Comparison of ENCODE assay signal across 12 cellular contexts in genomic region chrX:48541140-48541814, GRCh38. TPM values are rescaled to one million over a fixed set of nuclear protein-coding genes. Genes with fewer than 3 reads are reported as not detected.
DNase-seq lines count a peak whose midpoint lies in the region; ATAC-seq and TF ChIP-seq lines count a peak whose summit lies in the region.
"Had no signal": no experiment of that assay in that cellular context is flagged by ENCODE, and none has a peak within 500 bp of the region (broad histone marks: within the 10 kb centered on the region; RNA-seq: fewer than 3 reads in every experiment).

No MANE protein-coding gene starts in this region.

- H3K4me3 Mint-ChIP-seq in T-helper 17 cell (peak overlapping the region; percentile 89), immature natural killer cell (peak overlapping the region; percentile 84 to 92 (median 90))

- peaks cover 34% of the 10 kb centered on the region for H3K36me3 ChIP-seq in BLaER1

- peak overlapping the region; percentile 85 for H3K4me2 ChIP-seq in BLaER1

- DNase-seq in GM12864 (ENCODE audit: low read depth) (peak; percentile 37), T-helper 17 cell (no peak), immature natural killer cell (no peak), hypothalamus (lab: John Stamatoyannopoulos, UW) (no peak), NCI-H2029 (lab: John Stamatoyannopoulos, UW) (no peak), NCI-H774 (lab: John Stamatoyannopoulos, UW) (no peak), GM19238 (ENCODE audit: insufficient read length, low spot score) (no peak)
- DNase-seq: activated CD4-positive, alpha-beta T cell treated with anti-CD3 and anti-CD28 coated beads, Interleukin-2, amount 50 U/mL, for 1 hour; NCI-H146 had no signal

- no peak overlapping the region for H3K27ac Mint-ChIP-seq in T-helper 17 cell
- peak overlapping the region; percentile 88 to 98 (median 94) for H3K27ac Mint-ChIP-seq in immature natural killer cell

- ATAC-seq in T-helper 17 cell: no peak
- ATAC-seq: left lobe of liver had no signal

- H3K27ac ChIP-seq in BLaER1: 0 out of 2 replicates have a peak overlapping the region, but pooled peaks have one; percentile 52
- H3K27ac ChIP-seq: SK-N-MC had no signal

- peaks cover 16% of the 10 kb centered on the region for H3K4me1 Mint-ChIP-seq in T-helper 17 cell
- peaks cover 17 to 19% of the 10 kb centered on the region in 2 donors for H3K4me1 Mint-ChIP-seq in immature natural killer cell

- H3K27me3 Mint-ChIP-seq in T-helper 17 cell (no peaks in the 10 kb centered on the region), immature natural killer cell (ENCODE audit: low read depth in 3 of 3) (peaks cover 4 to 8% (median 6%) of the 10 kb centered on the region in 3 donors)

- H3K27me3 ChIP-seq in BLaER1: no peaks in the 10 kb centered on the region; the same call in 1 of the 2 replicates

- peak overlapping the region; percentile 53; the same call in 1 of the 2 replicates for H3K9ac ChIP-seq in BLaER1

- peaks cover 16% of the 10 kb centered on the region; the same call in 1 of the 2 replicates for H4K20me1 ChIP-seq in BLaER1

- H3K4me3 ChIP-seq in BLaER1: peak overlapping the region; percentile 75
- peak overlapping the region; percentile 60; the same call in 1 of the 2 replicates for H3K4me3 ChIP-seq in GM12864 (ENCODE audit: low read depth, low read length)

- no peak for TF ChIP-seq CTCF in GM12864 (IDR thresholded peaks at IDR 0.05; ENCODE audit: low read depth, low read length, missing control alignments)

- no peaks in the 10 kb centered on the region for H3K9me3 Mint-ChIP-seq in immature natural killer cell

- peaks cover 23% of the 10 kb centered on the region for H3K4me1 ChIP-seq in BLaER1

- no peaks in the 10 kb centered on the region for H3K36me3 Mint-ChIP-seq in T-helper 17 cell (ENCODE audit: low read depth)
- peaks cover 3 to 4% (median 3%) of the 10 kb centered on the region in 3 donors for H3K36me3 Mint-ChIP-seq in immature natural killer cell

- H3K9me3 ChIP-seq in BLaER1 (0 out of 2 replicates have a peak, but pooled peaks cover 8% of the 10 kb centered on the region), T-helper 17 cell (ENCODE audit: control insufficient read depth, low read length, poor library complexity, severe bottlenecking) (no peaks in the 10 kb centered on the region)

RNA-seq across cellular contexts. Expression of gene TBC1D25, which starts 1.8 kb away (rescaled TPM):
- 10 to 100 TPM; 23.2 to 31.3 TPM for total RNA-seq in T-helper 17 cell
- 10 to 100 TPM; 20.0 to 34.9 (median 30.6) TPM for polyA plus RNA-seq in immature natural killer cell

RNA-seq across cellular contexts. Expression of gene EBP, which starts 19.7 kb away (rescaled TPM):
- 10 to 100 TPM; 43.9 to 53.6 TPM for total RNA-seq in T-helper 17 cell
- polyA plus RNA-seq in immature natural killer cell: 100 to 1,000 TPM; 184 to 314 (median 233) TPM

RNA-seq across cellular contexts. Expression of gene PORCN, which starts 32.5 kb away (rescaled TPM):
- 10 to 100 TPM; 13.3 to 18.0 TPM for total RNA-seq in T-helper 17 cell
- 10 to 100 TPM; 13.1 to 29.8 (median 18.1) TPM for polyA plus RNA-seq in immature natural killer cell

RNA-seq across cellular contexts. Expression of gene RBM3, which starts 33.0 kb away (rescaled TPM):
- 100 to 1,000 TPM; 319 to 380 TPM for total RNA-seq in T-helper 17 cell
- polyA plus RNA-seq in immature natural killer cell: 100 to 1,000 TPM; 251 to 286 (median 252) TPM

RNA-seq across cellular contexts. Expression of gene WDR13, which starts 56.0 kb away (rescaled TPM):
- 10 to 100 TPM; 49.1 to 53.3 TPM for total RNA-seq in T-helper 17 cell
- polyA plus RNA-seq in immature natural killer cell: 10 to 100 TPM; 67.1 to 78.1 (median 75.4) TPM
